ENCODE assay signal across 11 cellular contexts in the genomic region with DNA sequence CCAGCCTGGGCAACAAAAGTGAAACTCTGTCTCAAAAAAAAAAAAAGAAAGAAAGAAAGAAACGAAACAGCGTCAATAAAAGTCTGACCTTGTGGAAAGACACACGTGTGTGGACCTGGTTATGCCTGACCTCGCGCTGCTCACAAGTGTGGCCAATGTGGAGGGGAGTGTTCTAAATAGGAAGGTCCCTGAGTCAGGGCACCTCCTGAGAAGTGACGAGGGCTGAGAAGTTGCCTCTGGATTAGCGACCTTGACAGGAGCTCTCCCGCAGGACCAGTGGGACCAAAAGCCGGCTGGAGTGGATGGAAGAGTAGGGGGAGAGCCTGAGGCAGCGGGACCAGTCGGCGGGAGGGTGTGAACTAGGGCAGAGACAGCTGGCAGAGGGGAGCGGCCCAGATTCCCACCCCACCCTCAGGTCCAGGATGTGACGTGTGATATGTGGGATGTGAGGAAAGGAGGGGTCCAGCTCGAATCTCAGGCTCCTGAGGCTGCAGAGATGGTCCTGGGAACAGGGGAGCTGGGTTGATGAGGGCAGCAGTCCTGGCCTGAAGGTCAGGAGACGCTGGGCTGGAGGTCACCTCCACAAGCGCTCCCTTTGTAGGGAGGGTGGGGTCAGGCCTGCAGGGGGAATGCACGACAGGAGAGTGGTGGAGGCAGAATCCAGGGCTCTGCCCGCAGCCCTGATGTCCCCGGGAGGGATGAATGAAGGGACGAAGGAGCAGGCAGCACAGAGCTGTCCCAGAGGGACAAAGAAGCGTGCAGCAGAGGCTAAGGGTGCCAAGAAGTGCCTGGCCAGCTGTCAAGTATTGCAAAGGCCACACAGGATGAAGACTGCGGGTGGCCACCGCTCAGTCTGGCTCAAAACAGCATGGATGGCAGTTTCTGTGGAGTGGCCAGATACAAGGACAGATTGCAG. TPM values are rescaled to one million over a fixed set of nuclear protein-coding genes. Genes with fewer than 3 reads are reported as not detected.
DNase-seq lines count a peak whose midpoint lies in the region; ATAC-seq lines count a peak whose summit lies in the region.
"Had no signal": no experiment of that assay in that cellular context is flagged by ENCODE, and none has a peak within 500 bp of the region (broad histone marks: within the 10 kb centered on the region; RNA-seq: fewer than 3 reads in every experiment).

No MANE protein-coding gene starts in this region.

- CTCF ChIA-PET in activated CD4-positive, alpha-beta T cell treated with anti-CD3 and anti-CD28 coated beads for 36 hours (lab: Charles Lee): interaction anchor here (0.6 to 1.7 kb wide), 5 partner anchors 17 to 96 kb away, joined by 3 to 4 read pairs (median 3); no protein-coding TSS in a partner anchor

- no peaks in the 10 kb centered on the region for H3K27me3 Mint-ChIP-seq in activated CD4-positive, alpha-beta T cell treated with anti-CD3 and anti-CD28 coated beads for 36 hours
- no peaks in the 10 kb centered on the region for H3K27me3 Mint-ChIP-seq in activated T-helper 1 cell treated with anti-CD3 and anti-CD28 coated beads, Interleukin-12 subunit alpha, Interleukin-12 subunit beta, Interleukin-2, Interleukin-4 antibody, amounts not matched to agents 30 ng/mL and 10 ng/mL and 1 ng/mL, durations not matched to agents 14 hours and 24 hours and 36 hours (ENCODE audit: insufficient read depth)

- no peaks in the 10 kb centered on the region for H3K9me3 ChIP-seq in right cardiac atrium (ENCODE audit: control insufficient read depth, low read length)

- H3K27me3 ChIP-seq in right cardiac atrium (ENCODE audit: control insufficient read depth, insufficient read depth): no peaks in the 10 kb centered on the region

- peaks cover 20% of the 10 kb centered on the region for H3K36me3 Mint-ChIP-seq in activated CD4-positive, alpha-beta T cell treated with anti-CD3 and anti-CD28 coated beads for 36 hours (ENCODE audit: low read depth)
- H3K36me3 Mint-ChIP-seq in activated T-helper 1 cell treated with anti-CD3 and anti-CD28 coated beads, Interleukin-12 subunit alpha, Interleukin-12 subunit beta, Interleukin-2, Interleukin-4 antibody, amounts not matched to agents 30 ng/mL and 10 ng/mL and 1 ng/mL, durations not matched to agents 14 hours and 24 hours and 36 hours (ENCODE audit: low read depth): peaks cover 38% of the 10 kb centered on the region
- H3K36me3 Mint-ChIP-seq in stimulated activated effector memory CD8-positive, alpha-beta T cell treated with anti-CD3 and anti-CD28 coated beads, Interleukin-12 subunit alpha, Interleukin-12 subunit beta, amount 100 ng/mL, for 72 hours: peaks cover 89% of the 10 kb centered on the region

- H3K27ac Mint-ChIP-seq in activated CD4-positive, alpha-beta T cell treated with anti-CD3 and anti-CD28 coated beads for 36 hours: peak overlapping the region; percentile 65
- peak overlapping the region; percentile 67 for H3K27ac Mint-ChIP-seq in activated T-helper 1 cell treated with anti-CD3 and anti-CD28 coated beads, Interleukin-12 subunit alpha, Interleukin-12 subunit beta, Interleukin-2, Interleukin-4 antibody, amounts not matched to agents 30 ng/mL and 10 ng/mL and 1 ng/mL, durations not matched to agents 14 hours and 24 hours and 36 hours
- peak overlapping the region; percentile 87 for H3K27ac Mint-ChIP-seq in stimulated activated effector memory CD8-positive, alpha-beta T cell treated with anti-CD3 and anti-CD28 coated beads, Interleukin-12 subunit alpha, Interleukin-12 subunit beta, amount 100 ng/mL, for 72 hours
- H3K27ac Mint-ChIP-seq: dendritic cell treated with granulocyte-macrophage colony-stimulating factor and Interleukin-4, amounts not matched to agents 40 ng/mL and 50 ng/mL, for 4 days had no signal

- H3K4me3 ChIP-seq in right cardiac atrium (ENCODE audit: low read length): no peak overlapping the region

- POLR2A ChIA-PET in activated CD4-positive, alpha-beta T cell treated with anti-CD3 and anti-CD28 coated beads for 36 hours (lab: Charles Lee): no interaction called here

- 49% methylated on average over 24 of the region's 24 CpGs for WGBS in right cardiac atrium

- no peaks in the 10 kb centered on the region for H3K4me1 ChIP-seq in right cardiac atrium (ENCODE audit: control insufficient read depth, insufficient read depth, low read length)

- no peak for ATAC-seq in activated CD4-positive, alpha-beta T cell treated with anti-CD3 and anti-CD28 coated beads for 36 hours
- peak; percentile 61 to 67 for ATAC-seq in right cardiac atrium
- ATAC-seq in stimulated activated effector memory CD8-positive, alpha-beta T cell treated with anti-CD3 and anti-CD28 coated beads, Interleukin-12 subunit alpha, Interleukin-12 subunit beta, amount 100 ng/mL, for 72 hours: no peak

- no peak for DNase-seq in activated CD4-positive, alpha-beta T cell treated with anti-CD3 and anti-CD28 coated beads for 36 hours
- DNase-seq in activated CD4-positive, alpha-beta T cell treated with anti-CD3 and anti-CD28 coated beads for 1 hour: no peak
- DNase-seq in activated T-helper 1 cell treated with anti-CD3 and anti-CD28 coated beads, Interleukin-12 subunit alpha, Interleukin-12 subunit beta, Interleukin-2, Interleukin-4 antibody, amounts not matched to agents 30 ng/mL and 10 ng/mL and 1 ng/mL, durations not matched to agents 14 hours and 24 hours and 36 hours (ENCODE audit: low spot score): no peak
- DNase-seq in right cardiac atrium (peak; percentile 43 to 78 (median 73)), HuH-7.5 (ENCODE audit: low spot score) (no peak), NCI-H345 treated with DMSO at 0.1 percent for 48 hours (lab: John Stamatoyannopoulos, UW; ENCODE audit: unreplicated experiment) (no peak)
- no peak for DNase-seq in stimulated activated effector memory CD8-positive, alpha-beta T cell treated with anti-CD3 and anti-CD28 coated beads, Interleukin-12 subunit alpha, Interleukin-12 subunit beta, amount 100 ng/mL, for 72 hours (ENCODE audit: low spot score in 2 of 2)
- DNase-seq in activated CD4-positive, CD25-positive, alpha-beta regulatory T cell treated with anti-CD3 and anti-CD28 coated beads, Interleukin-2, amount 50 U/mL, for 72 hours: no peak
- DNase-seq: stimulated activated CD4-positive, alpha-beta T cell treated with anti-CD3 and anti-CD28 coated beads, Interleukin-4, amount 100 ng/mL, for 4 hours had no signal

- intact Hi-C loops in activated CD4-positive, alpha-beta T cell treated with anti-CD3 and anti-CD28 coated beads for 36 hours (cut with DNase I, micrococcal nuclease): no loop called here
- intact Hi-C loops in activated T-helper 1 cell treated with anti-CD3 and anti-CD28 coated beads, Interleukin-12 subunit alpha, Interleukin-12 subunit beta, Interleukin-2, Interleukin-4 antibody, amounts not matched to agents 30 ng/mL and 10 ng/mL and 1 ng/mL, durations not matched to agents 14 hours and 24 hours and 36 hours (cut with micrococcal nuclease): loop anchor here (5.0 kb wide), 1 partner anchor 367 kb away; no protein-coding TSS in a partner anchor
- intact Hi-C loops in right cardiac atrium (cut with DNase I): no loop called here

- peaks cover 24% of the 10 kb centered on the region for H3K4me1 Mint-ChIP-seq in activated CD4-positive, alpha-beta T cell treated with anti-CD3 and anti-CD28 coated beads for 36 hours
- peaks cover 29% of the 10 kb centered on the region for H3K4me1 Mint-ChIP-seq in activated T-helper 1 cell treated with anti-CD3 and anti-CD28 coated beads, Interleukin-12 subunit alpha, Interleukin-12 subunit beta, Interleukin-2, Interleukin-4 antibody, amounts not matched to agents 30 ng/mL and 10 ng/mL and 1 ng/mL, durations not matched to agents 14 hours and 24 hours and 36 hours (ENCODE audit: low read depth)
- H3K4me1 Mint-ChIP-seq in stimulated activated effector memory CD8-positive, alpha-beta T cell treated with anti-CD3 and anti-CD28 coated beads, Interleukin-12 subunit alpha, Interleukin-12 subunit beta, amount 100 ng/mL, for 72 hours: peaks cover 43% of the 10 kb centered on the region

- H3K9me3 Mint-ChIP-seq in activated CD4-positive, alpha-beta T cell treated with anti-CD3 and anti-CD28 coated beads for 36 hours (ENCODE audit: low read depth): no peaks in the 10 kb centered on the region
- H3K9me3 Mint-ChIP-seq in activated T-helper 1 cell treated with anti-CD3 and anti-CD28 coated beads, Interleukin-12 subunit alpha, Interleukin-12 subunit beta, Interleukin-2, Interleukin-4 antibody, amounts not matched to agents 30 ng/mL and 10 ng/mL and 1 ng/mL, durations not matched to agents 14 hours and 24 hours and 36 hours: no peaks in the 10 kb centered on the region
- H3K9me3 Mint-ChIP-seq in stimulated activated effector memory CD8-positive, alpha-beta T cell treated with anti-CD3 and anti-CD28 coated beads, Interleukin-12 subunit alpha, Interleukin-12 subunit beta, amount 100 ng/mL, for 72 hours: no peaks in the 10 kb centered on the region
- H3K9me3 Mint-ChIP-seq: dendritic cell treated with granulocyte-macrophage colony-stimulating factor and Interleukin-4, amounts not matched to agents 40 ng/mL and 50 ng/mL, for 4 days had no signal

- no peak overlapping the region for H3K27ac ChIP-seq in right cardiac atrium (ENCODE audit: low read length)

- no peak overlapping the region for H3K4me3 Mint-ChIP-seq in activated CD4-positive, alpha-beta T cell treated with anti-CD3 and anti-CD28 coated beads for 36 hours
- no peak overlapping the region for H3K4me3 Mint-ChIP-seq in activated T-helper 1 cell treated with anti-CD3 and anti-CD28 coated beads, Interleukin-12 subunit alpha, Interleukin-12 subunit beta, Interleukin-2, Interleukin-4 antibody, amounts not matched to agents 30 ng/mL and 10 ng/mL and 1 ng/mL, durations not matched to agents 14 hours and 24 hours and 36 hours
- no peak overlapping the region for H3K4me3 Mint-ChIP-seq in stimulated activated effector memory CD8-positive, alpha-beta T cell treated with anti-CD3 and anti-CD28 coated beads, Interleukin-12 subunit alpha, Interleukin-12 subunit beta, amount 100 ng/mL, for 72 hours
- H3K4me3 Mint-ChIP-seq: dendritic cell treated with granulocyte-macrophage colony-stimulating factor and Interleukin-4, amounts not matched to agents 40 ng/mL and 50 ng/mL, for 4 days had no signal

RNA-seq across cellular contexts. Expression of a gene that starts 24.8 kb away (rescaled TPM):
- total RNA-seq in activated CD4-positive, alpha-beta T cell treated with anti-CD3 and anti-CD28 coated beads for 36 hours: 10 to 100 TPM in 1 of 2 experiments, 1 to 10 TPM in 1; 9.4 to 11.2 TPM
- 4.5 and 5.4 TPM in 2 replicates for total RNA-seq in activated T-helper 1 cell treated with anti-CD3 and anti-CD28 coated beads, Interleukin-12 subunit alpha, Interleukin-12 subunit beta, Interleukin-2, Interleukin-4 antibody, amounts not matched to agents 30 ng/mL and 10 ng/mL and 1 ng/mL, durations not matched to agents 14 hours and 24 hours and 36 hours
- 1 to 10 TPM in 1 of 4 donors, under 1 TPM in 3; 0.63 to 1.0 (median 0.80) TPM for total RNA-seq in right cardiac atrium
- 0.25 TPM for polyA plus RNA-seq in right cardiac atrium
- total RNA-seq: SK-MEL-5 had no signal

Comparison
In these comparisons a context has a peak if more than half of its experiments do, and no peak if none do; other contexts are left out.
1. ATAC-seq: peak in right cardiac atrium (2 of 2); none in activated CD4-positive, alpha-beta T cell treated with anti-CD3 and anti-CD28 coated beads for 36 hours (single experiment) and stimulated activated effector memory CD8-positive, alpha-beta T cell treated with anti-CD3 and anti-CD28 coated beads, Interleukin-12 subunit alpha, Interleukin-12 subunit beta, amount 100 ng/mL, for 72 hours (single experiment).
2. DNase-seq: peak in right cardiac atrium (3 of 3); none in activated CD4-positive, alpha-beta T cell treated with anti-CD3 and anti-CD28 coated beads for 36 hours (single experiment), activated CD4-positive, alpha-beta T cell treated with anti-CD3 and anti-CD28 coated beads for 1 hour (single experiment), activated T-helper 1 cell treated with anti-CD3 and anti-CD28 coated beads, Interleukin-12 subunit alpha, Interleukin-12 subunit beta, Interleukin-2, Interleukin-4 antibody, amounts not matched to agents 30 ng/mL and 10 ng/mL and 1 ng/mL, durations not matched to agents 14 hours and 24 hours and 36 hours (single experiment), stimulated activated effector memory CD8-positive, alpha-beta T cell treated with anti-CD3 and anti-CD28 coated beads, Interleukin-12 subunit alpha, Interleukin-12 subunit beta, amount 100 ng/mL, for 72 hours (0 of 2), HuH-7.5 (single experiment), activated CD4-positive, CD25-positive, alpha-beta regulatory T cell treated with anti-CD3 and anti-CD28 coated beads, Interleukin-2, amount 50 U/mL, for 72 hours (single experiment) and NCI-H345 treated with DMSO at 0.1 percent for 48 hours (single experiment).
3. Peak in every context shown above with its lines, with median percentiles within 50 percentile points of each other: H3K27ac Mint-ChIP-seq.